ENCODE assay signal across 29 cellular contexts in genomic region chr14:46401066-46401465, GRCh38.
"Had no signal": no experiment of that assay in that cellular context is flagged by ENCODE, and none has a peak within 500 bp of the region (broad histone marks: within the 10 kb centered on the region; RNA-seq: fewer than 3 reads in every experiment).

No MANE protein-coding gene starts in this region.

- H3K27me3 Mint-ChIP-seq: activated CD4-positive, alpha-beta memory T cell treated with anti-CD3 and anti-CD28 coated beads for 36 hours; activated CD4-positive, alpha-beta T cell treated with anti-CD3 and anti-CD28 coated beads for 36 hours; activated CD4-positive, alpha-beta T cell treated with anti-CD3 and anti-CD28 coated beads, Interleukin-2, amount 10 ng/mL, durations not matched to agents 24 days and 14 days; activated naive CD4-positive, alpha-beta T cell treated with anti-CD3 and anti-CD28 coated beads, Interleukin-2, amount 10 ng/mL, durations not matched to agents 7 days and 5 days; activated naive CD8-positive, alpha-beta T cell treated with anti-CD3 and anti-CD28 coated beads, Interleukin-2, amount 10 ng/mL, durations not matched to agents 7 days and 5 days; activated T-cell treated with anti-CD3 and anti-CD28 coated beads, Interleukin-2, amount 50 U/mL, for 24 hours; T-helper 17 cell had no signal

- H3K36me3 Mint-ChIP-seq: activated CD4-positive, alpha-beta memory T cell treated with anti-CD3 and anti-CD28 coated beads for 36 hours; activated naive CD4-positive, alpha-beta T cell treated with anti-CD3 and anti-CD28 coated beads, Interleukin-2, amount 10 ng/mL, durations not matched to agents 7 days and 5 days; activated naive CD4-positive, alpha-beta T cell treated with anti-CD3 and anti-CD28 coated beads, Interleukin-2, amount 50 U/mL, for 72 hours; activated naive CD8-positive, alpha-beta T cell treated with anti-CD3 and anti-CD28 coated beads, Interleukin-2, amount 10 ng/mL, durations not matched to agents 7 days and 5 days; brain had no signal

- H3K27me3 ChIP-seq: ascending aorta, breast epithelium, cardiac muscle cell, colonic mucosa, heart left ventricle had no signal

- H3K27ac ChIP-seq: ascending aorta, breast epithelium, cardiac muscle cell, colonic mucosa, heart left ventricle had no signal

- H3K4me3 ChIP-seq: ascending aorta, breast epithelium, cardiac muscle cell, colonic mucosa, heart left ventricle had no signal

- H3K36me3 ChIP-seq: ascending aorta, breast epithelium, cardiac muscle cell, colonic mucosa, heart left ventricle had no signal

- H3K4me3 Mint-ChIP-seq: activated CD4-positive, alpha-beta memory T cell treated with anti-CD3 and anti-CD28 coated beads for 36 hours; activated CD4-positive, alpha-beta T cell treated with anti-CD3 and anti-CD28 coated beads for 36 hours; activated CD4-positive, alpha-beta T cell treated with anti-CD3 and anti-CD28 coated beads, Interleukin-2, amount 10 ng/mL, durations not matched to agents 24 days and 14 days; activated naive CD4-positive, alpha-beta T cell treated with anti-CD3 and anti-CD28 coated beads, Interleukin-2, amount 10 ng/mL, durations not matched to agents 7 days and 5 days; activated naive CD8-positive, alpha-beta T cell treated with anti-CD3 and anti-CD28 coated beads, Interleukin-2, amount 10 ng/mL, durations not matched to agents 7 days and 5 days; activated T-cell treated with anti-CD3 and anti-CD28 coated beads, Interleukin-2, amount 50 U/mL, for 24 hours; activated T-cell treated with anti-CD3 and anti-CD28 coated beads, Interleukin-2, amount 50 U/mL, for 72 hours; brain; T-helper 17 cell; T-helper 2 cell treated with Interferon-gamma antibody and Interleukin-4, amounts not matched to agents 5 μg/mL and 100 μg/mL, for 36 hours had no signal

- H3K9me3 ChIP-seq: ascending aorta, breast epithelium, colonic mucosa, heart left ventricle had no signal

- H3K4me1 ChIP-seq: ascending aorta, breast epithelium, colonic mucosa, heart left ventricle had no signal

- H3K4me1 Mint-ChIP-seq: activated CD4-positive, alpha-beta T cell treated with anti-CD3 and anti-CD28 coated beads for 36 hours; activated CD4-positive, alpha-beta T cell treated with anti-CD3 and anti-CD28 coated beads, Interleukin-2, amount 10 ng/mL, durations not matched to agents 24 days and 14 days; activated naive CD4-positive, alpha-beta T cell treated with anti-CD3 and anti-CD28 coated beads, Interleukin-2, amount 10 ng/mL, durations not matched to agents 7 days and 5 days; activated naive CD8-positive, alpha-beta T cell treated with anti-CD3 and anti-CD28 coated beads, Interleukin-2, amount 10 ng/mL, durations not matched to agents 7 days and 5 days; T-helper 17 cell had no signal

- DNase-seq: activated CD4-positive, alpha-beta memory T cell treated with anti-CD3 and anti-CD28 coated beads for 36 hours; activated CD4-positive, alpha-beta T cell treated with anti-CD3 and anti-CD28 coated beads for 36 hours; activated CD4-positive, alpha-beta T cell treated with anti-CD3 and anti-CD28 coated beads, Interleukin-2, amount 10 ng/mL, durations not matched to agents 24 days and 14 days; activated CD4-positive, CD25-positive, alpha-beta regulatory T cell; activated CD4-positive, CD25-positive, alpha-beta regulatory T cell treated with anti-CD3 and anti-CD28 coated beads, Interleukin-2, amount 50 U/mL, for 72 hours; activated CD8-positive, alpha-beta memory T cell treated with anti-CD3 and anti-CD28 coated beads, Interleukin-2, amount 50 U/mL, for 48 hours; activated gamma-delta T cell; activated naive CD4-positive, alpha-beta T cell; activated naive CD4-positive, alpha-beta T cell treated with anti-CD3 and anti-CD28 coated beads, Interleukin-2, amount 10 ng/mL, durations not matched to agents 7 days and 5 days; activated naive CD8-positive, alpha-beta T cell treated with anti-CD3 and anti-CD28 coated beads, Interleukin-2, amount 10 ng/mL, durations not matched to agents 7 days and 5 days; activated T-cell treated with anti-CD3 and anti-CD28 coated beads for 4 hours; activated T-cell treated with anti-CD3 and anti-CD28 coated beads, Interleukin-2, amount 50 U/mL, for 24 hours; activated T-cell treated with anti-CD3 and anti-CD28 coated beads, Interleukin-2, amount 50 U/mL, for 72 hours; central memory CD4-positive, alpha-beta T cell; cerebellar nuclear complex; colonic mucosa; effector CD8-positive, alpha-beta T cell; foreskin fibroblast; glutamatergic neuron; heart left ventricle; T-helper 17 cell; T1000 had no signal

- H3K27ac Mint-ChIP-seq: activated CD4-positive, alpha-beta memory T cell treated with anti-CD3 and anti-CD28 coated beads for 36 hours; activated CD4-positive, alpha-beta T cell treated with anti-CD3 and anti-CD28 coated beads for 36 hours; activated CD4-positive, alpha-beta T cell treated with anti-CD3 and anti-CD28 coated beads, Interleukin-2, amount 10 ng/mL, durations not matched to agents 24 days and 14 days; activated naive CD4-positive, alpha-beta T cell treated with anti-CD3 and anti-CD28 coated beads, Interleukin-2, amount 10 ng/mL, durations not matched to agents 7 days and 5 days; activated naive CD4-positive, alpha-beta T cell treated with anti-CD3 and anti-CD28 coated beads, Interleukin-2, amount 50 U/mL, for 72 hours; activated naive CD8-positive, alpha-beta T cell treated with anti-CD3 and anti-CD28 coated beads, Interleukin-2, amount 10 ng/mL, durations not matched to agents 7 days and 5 days; activated T-cell treated with anti-CD3 and anti-CD28 coated beads, Interleukin-2, amount 50 U/mL, for 24 hours; activated T-cell treated with anti-CD3 and anti-CD28 coated beads, Interleukin-2, amount 50 U/mL, for 72 hours; T-helper 17 cell; T-helper 2 cell treated with Interferon-gamma antibody and Interleukin-4, amounts not matched to agents 5 μg/mL and 100 μg/mL, for 36 hours had no signal

- ATAC-seq: activated CD4-positive, alpha-beta T cell treated with anti-CD3 and anti-CD28 coated beads for 36 hours; activated naive CD4-positive, alpha-beta T cell treated with anti-CD3 and anti-CD28 coated beads, Interleukin-2, amount 50 U/mL, for 72 hours; activated T-cell treated with anti-CD3 and anti-CD28 coated beads, Interleukin-2, amount 50 U/mL, for 72 hours; esophagus mucosa; heart left ventricle; T-helper 17 cell had no signal

- H3K9me3 Mint-ChIP-seq: activated CD4-positive, alpha-beta T cell treated with anti-CD3 and anti-CD28 coated beads, Interleukin-2, amount 10 ng/mL, durations not matched to agents 24 days and 14 days had no signal
